In the genomic region with DNA sequence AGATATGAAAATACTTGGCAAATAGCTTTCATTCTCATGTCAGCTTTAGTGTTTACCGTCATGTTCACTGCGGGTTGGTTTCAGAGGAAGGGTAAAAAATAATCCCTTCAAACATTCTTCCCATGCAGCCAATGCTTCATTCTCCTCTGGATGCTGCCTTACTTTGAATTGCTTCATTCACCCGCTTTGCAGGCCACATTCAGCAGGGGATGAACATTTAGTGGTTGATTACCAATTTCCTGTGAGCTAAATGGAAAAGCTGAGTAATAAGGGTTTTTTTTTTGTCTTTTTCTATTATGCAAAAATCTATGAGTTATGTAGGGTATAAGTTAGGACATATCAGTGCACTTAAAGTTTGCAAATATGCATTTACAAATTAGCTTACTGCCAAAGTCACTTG, we compare ENCODE assay signal across 11 cellular contexts.
A peak's percentile ranks its signal among the peaks of the same experiment; 100 is the strongest.
DNase-seq lines count a peak whose midpoint lies in the region; ATAC-seq and TF ChIP-seq lines count a peak whose summit lies in the region.
"Had no signal": no experiment of that assay in that cellular context is flagged by ENCODE, and none has a peak within 500 bp of the region (broad histone marks: within the 10 kb centered on the region; RNA-seq: fewer than 3 reads in every experiment).

No MANE protein-coding gene starts in this region.

- intact Hi-C loops in upper lobe of right lung (cut with DNase I) = no loop called here
- intact Hi-C loops in heart right ventricle (cut with DNase I) = no loop called here

- H3K27me3 ChIP-seq in foreskin keratinocyte (no peaks in the 10 kb centered on the region), upper lobe of right lung (no peaks in the 10 kb centered on the region), heart right ventricle (no peaks in the 10 kb centered on the region)

- DNase-seq in MV-4-11 (lab: John Stamatoyannopoulos, UW) = peak; percentile 84
- peak; percentile 46 to 74 for DNase-seq in foreskin keratinocyte
- no peak for DNase-seq in NCI-H2107 (lab: John Stamatoyannopoulos, UW)
- no peak for DNase-seq in upper lobe of right lung
- DNase-seq in heart right ventricle = no peak
- DNase-seq in islet precursor cell = no peak
- DNase-seq: activated CD4-positive, alpha-beta memory T cell treated with anti-CD3 and anti-CD28 coated beads for 36 hours; lower lobe of right lung; NK-92 treated with Interleukin-12 subunit alpha and Interleukin-12 subunit beta, amount 100 ng/mL, for 24 hours had no signal

- 69 to 83% methylated on average over 3 of the region's 3 CpGs for WGBS in heart right ventricle, 2 donors

- H3K4me1 ChIP-seq in foreskin keratinocyte = no peaks in the 10 kb centered on the region
- H3K4me1 ChIP-seq in upper lobe of right lung = no peaks in the 10 kb centered on the region
- peaks cover 0 to 4% (median 0%) of the 10 kb centered on the region in 9 donors for H3K4me1 ChIP-seq in heart right ventricle
- H3K4me1 ChIP-seq: lower lobe of right lung had no signal

- H3K4me3 ChIP-seq in upper lobe of right lung (no peak overlapping the region), heart right ventricle (no peak overlapping the region)
- H3K4me3 ChIP-seq: lower lobe of right lung had no signal

- ATAC-seq in GM18858 (IDR thresholded peaks at IDR 0.05; ENCODE audit: unreplicated experiment) (peak; percentile 72), HG02588 (IDR thresholded peaks at IDR 0.05; ENCODE audit: unreplicated experiment) (peak; percentile 67), foreskin keratinocyte (peak; percentile 26), upper lobe of right lung (no peak), heart right ventricle (no peak)
- ATAC-seq: lower lobe of right lung had no signal

- no peaks in the 10 kb centered on the region for H3K9me3 ChIP-seq in upper lobe of right lung
- H3K9me3 ChIP-seq in heart right ventricle = no peaks in the 10 kb centered on the region
- H3K9me3 ChIP-seq: lower lobe of right lung had no signal

- H3K36me3 ChIP-seq in upper lobe of right lung (no peaks in the 10 kb centered on the region), heart right ventricle (no peaks in the 10 kb centered on the region)
- H3K36me3 ChIP-seq: lower lobe of right lung had no signal

- TF ChIP-seq CTCF in foreskin keratinocyte (conservative IDR thresholded peaks at IDR 0.05) = no peak
- TF ChIP-seq CTCF in upper lobe of right lung (IDR thresholded peaks at IDR 0.05) = no peak
- TF ChIP-seq CTCF in heart right ventricle (IDR thresholded peaks at IDR 0.05) = no peak

- H3K27ac ChIP-seq in foreskin keratinocyte = no peak overlapping the region
- no peak overlapping the region for H3K27ac ChIP-seq in upper lobe of right lung
- no peak overlapping the region for H3K27ac ChIP-seq in heart right ventricle
- H3K27ac ChIP-seq: lower lobe of right lung had no signal

Comparison
In these comparisons a context has a peak if more than half of its experiments do, and no peak if none do; other contexts are left out.
1. ATAC-seq: peak in GM18858 (single experiment), HG02588 (single experiment) and foreskin keratinocyte (single experiment); none in upper lobe of right lung (single experiment) and heart right ventricle (0 of 8).
2. DNase-seq: peak in MV-4-11 (single experiment) and foreskin keratinocyte (2 of 2); none in NCI-H2107 (single experiment), upper lobe of right lung (single experiment), heart right ventricle (0 of 2) and islet precursor cell (single experiment).